In the genomic region with DNA sequence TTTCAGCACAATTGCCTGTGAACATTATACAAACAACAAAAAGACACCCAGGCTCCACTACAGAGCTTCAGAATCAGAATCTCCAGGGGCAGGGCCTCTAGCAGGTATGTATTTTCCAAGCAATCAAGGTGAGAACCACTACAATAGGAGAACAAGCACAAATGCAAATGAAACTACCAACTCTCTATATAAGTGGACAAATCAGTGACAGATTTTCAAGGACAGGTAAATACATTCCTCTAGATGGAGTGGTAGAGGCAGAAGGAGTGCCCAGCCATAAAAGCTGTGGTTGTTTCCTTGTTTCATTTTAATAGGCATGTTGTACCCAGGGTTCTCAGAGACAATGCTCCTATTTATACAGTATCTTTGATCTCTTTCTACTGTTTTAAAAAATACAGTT, we compare ENCODE assay signal across 10 cellular contexts. TPM values are rescaled to one million over a fixed set of nuclear protein-coding genes. Genes with fewer than 3 reads are reported as not detected.
DNase-seq lines count a peak whose midpoint lies in the region; ATAC-seq and TF ChIP-seq lines count a peak whose summit lies in the region.
"Had no signal": no experiment of that assay in that cellular context is flagged by ENCODE, and none has a peak within 500 bp of the region (broad histone marks: within the 10 kb centered on the region; RNA-seq: fewer than 3 reads in every experiment).

No MANE protein-coding gene starts in this region.

- CTCF ChIA-PET in CD4-positive, alpha-beta memory T cell (lab: Charles Lee; ENCODE audit: partially characterized antibody): interaction anchor here (2.0 kb wide), 1 partner anchor 11 kb away, joined by 5 read pairs; no protein-coding TSS in a partner anchor

- no peak overlapping the region for H3K4me3 Mint-ChIP-seq in CD4-positive, alpha-beta memory T cell
- H3K4me3 Mint-ChIP-seq: activated naive CD4-positive, alpha-beta T cell treated with anti-CD3 and anti-CD28 coated beads for 36 hours had no signal

- peak in 2 of 7 experiments; percentile 7 to 16 for TF ChIP-seq CTCF in stomach (IDR thresholded peaks at IDR 0.05)

- no peaks in the 10 kb centered on the region for H3K9me3 Mint-ChIP-seq in CD4-positive, alpha-beta memory T cell
- H3K9me3 Mint-ChIP-seq: activated naive CD4-positive, alpha-beta T cell treated with anti-CD3 and anti-CD28 coated beads for 36 hours had no signal

- no peak for ATAC-seq in HG03025 (IDR thresholded peaks at IDR 0.05; ENCODE audit: low FRiP score, unreplicated experiment)

- no peak for TF ChIP-seq EP300 in stomach (IDR thresholded peaks at IDR 0.05)

- peaks cover 26 to 44% of the 10 kb centered on the region in 2 donors for H3K36me3 Mint-ChIP-seq in CD4-positive, alpha-beta memory T cell

- no peaks in the 10 kb centered on the region for H3K4me1 ChIP-seq in esophagus (ENCODE audit: control insufficient read depth in 2 of 2, insufficient read depth in 2 of 2, low read length in 1 of 2)
- H3K4me1 ChIP-seq in stomach: peaks cover 8 to 39% (median 25%) of the 10 kb centered on the region in 4 donors
- no peaks in the 10 kb centered on the region for H3K4me1 ChIP-seq in CD4-positive, alpha-beta memory T cell (ENCODE audit: insufficient read depth, low read length)

- H3K27ac Mint-ChIP-seq in CD4-positive, alpha-beta memory T cell: peak overlapping the region in 1 of 7 donors; percentile 18
- H3K27ac Mint-ChIP-seq: activated naive CD4-positive, alpha-beta T cell treated with anti-CD3 and anti-CD28 coated beads for 36 hours had no signal

- intact Hi-C loops in stomach (cut with DNase I; ENCODE audit: low total_unique reads): no loop called here
- intact Hi-C loops in CD4-positive, alpha-beta memory T cell (cut with micrococcal nuclease): no loop called here

- H3K27me3 ChIP-seq in esophagus (ENCODE audit: control insufficient read depth in 1 of 2, insufficient read depth in 2 of 2, low read length in 2 of 2) (no peaks in the 10 kb centered on the region), stomach (no peaks in the 10 kb centered on the region)
- H3K27me3 ChIP-seq in CD4-positive, alpha-beta memory T cell (ENCODE audit: insufficient read depth, low read length): no peaks in the 10 kb centered on the region

- DNase-seq in DMS53 (lab: John Stamatoyannopoulos, UW) (peak; percentile 53), DMS53 treated with DMSO at 0.1 percent for 48 hours (lab: John Stamatoyannopoulos, UW; ENCODE audit: unreplicated experiment) (no peak), OCI-M1 (lab: John Stamatoyannopoulos, UW) (peak; percentile 19), stomach (no peak)
- no peak for DNase-seq in CD4-positive, alpha-beta memory T cell
- DNase-seq in stimulated activated CD4-positive, alpha-beta T cell treated with anti-CD3 and anti-CD28 coated beads, Interleukin-1b, Interleukin-23, amount 100 ng/mL, for 48 hours: no peak
- DNase-seq: activated CD4-positive, CD25-positive, alpha-beta regulatory T cell treated with anti-CD3 and anti-CD28 coated beads, Interleukin-2, amount 50 U/mL, for 72 hours; activated naive CD4-positive, alpha-beta T cell treated with anti-CD3 and anti-CD28 coated beads for 36 hours had no signal

- H3K4me1 Mint-ChIP-seq in CD4-positive, alpha-beta memory T cell: peaks cover 0 to 8% (median 5%) of the 10 kb centered on the region in 4 donors

- peak overlapping the region; percentile 33 to 72 for H3K27ac ChIP-seq in esophagus (ENCODE audit: low read depth in 2 of 2, low read length in 1 of 2)
- peak overlapping the region; percentile 29 to 76 (median 47) for H3K27ac ChIP-seq in stomach
- H3K27ac ChIP-seq in CD4-positive, alpha-beta memory T cell (ENCODE audit: low read depth, low read length): no peak overlapping the region

- peaks cover 0 to 2% of the 10 kb centered on the region in 2 donors for H3K36me3 ChIP-seq in esophagus (ENCODE audit: control insufficient read depth in 2 of 2, insufficient read depth in 2 of 2, low read length in 1 of 2)
- H3K36me3 ChIP-seq in stomach: peaks cover 31 to 72% (median 67%) of the 10 kb centered on the region in 4 donors
- H3K36me3 ChIP-seq in CD4-positive, alpha-beta memory T cell (ENCODE audit: insufficient read depth, low read length): peaks cover 22% of the 10 kb centered on the region

- POLR2A ChIA-PET in CD4-positive, alpha-beta memory T cell (lab: Charles Lee; ENCODE audit: partially characterized antibody): no interaction called here

- no peaks in the 10 kb centered on the region for H3K9me3 ChIP-seq in esophagus (ENCODE audit: control insufficient read depth in 2 of 2, insufficient read depth in 1 of 2, low read depth in 1 of 2, low read length in 1 of 2)
- H3K9me3 ChIP-seq in stomach: no peaks in the 10 kb centered on the region
- H3K9me3 ChIP-seq in CD4-positive, alpha-beta memory T cell (ENCODE audit: control insufficient read depth in 1 of 2, low read length in 2 of 2): no peaks in the 10 kb centered on the region

- TF ChIP-seq POLR2A in stomach (IDR thresholded peaks at IDR 0.05): no peak

- H3K27me3 Mint-ChIP-seq in CD4-positive, alpha-beta memory T cell: no peaks in the 10 kb centered on the region

- H3K4me3 ChIP-seq in esophagus (ENCODE audit: low read depth in 1 of 2, low read length in 2 of 2): no peak overlapping the region
- no peak overlapping the region for H3K4me3 ChIP-seq in stomach
- no peak overlapping the region for H3K4me3 ChIP-seq in CD4-positive, alpha-beta memory T cell (ENCODE audit: low read length in 2 of 2)

RNA-seq across cellular contexts. Expression of a gene that starts 20.1 kb away (rescaled TPM):
- polyA plus RNA-seq in esophagus (1 to 10 TPM in 1 of 2 donors, under 1 TPM in 1; 0.54 to 1.4 TPM), stomach (under 1 TPM in 2 of 3 donors, not detected in 1; 0.68 to 0.83 TPM)
- 10 to 100 TPM in 2 of 5 donors, 1 to 10 TPM in 2, not detected in 1; 5.1 to 17.1 (median 11.1) TPM for total RNA-seq in stomach
- total RNA-seq in CD4-positive, alpha-beta memory T cell: 1 to 10 TPM; 7.6 to 8.3 TPM
- polyA plus RNA-seq in CD4-positive, alpha-beta memory T cell: under 1 TPM in 1 of 2 donors, not detected in 1; 0.25 TPM

RNA-seq across cellular contexts. Expression of a gene that starts 42.4 kb away (rescaled TPM):
- polyA plus RNA-seq in esophagus: 10 to 100 TPM; 48.6 to 53.0 TPM
- 100 to 1,000 TPM; 102 to 346 (median 104) TPM for total RNA-seq in stomach
- polyA plus RNA-seq in stomach: 10 to 100 TPM; 40.1 to 48.6 (median 45.1) TPM
- 100 to 1,000 TPM; 175 to 187 TPM for total RNA-seq in CD4-positive, alpha-beta memory T cell
- polyA plus RNA-seq in CD4-positive, alpha-beta memory T cell: 100 to 1,000 TPM in 1 of 2 donors, 10 to 100 TPM in 1; 88.8 to 147 TPM

RNA-seq across cellular contexts. Expression of a gene that starts 44.0 kb away (rescaled TPM):
- polyA plus RNA-seq in esophagus: 10 to 100 TPM; 11.3 to 25.1 TPM
- 10 to 100 TPM in 3 of 5 donors, 1 to 10 TPM in 1, not detected in 1; 7.1 to 35.6 (median 21.5) TPM for total RNA-seq in stomach
- polyA plus RNA-seq in stomach: 10 to 100 TPM; 10.1 to 14.7 (median 14.2) TPM
- 10 to 100 TPM; 26.1 to 26.7 TPM for total RNA-seq in CD4-positive, alpha-beta memory T cell
- 10 to 100 TPM; 36.1 to 42.5 TPM for polyA plus RNA-seq in CD4-positive, alpha-beta memory T cell

Comparison
In these comparisons a context has a peak if more than half of its experiments do, and no peak if none do; other contexts are left out.
1. DNase-seq: peak in DMS53 (single experiment) and OCI-M1 (single experiment); none in DMS53 treated with DMSO at 0.1 percent for 48 hours (single experiment), stomach (single experiment), CD4-positive, alpha-beta memory T cell (0 of 5) and stimulated activated CD4-positive, alpha-beta T cell treated with anti-CD3 and anti-CD28 coated beads, Interleukin-1b, Interleukin-23, amount 100 ng/mL, for 48 hours (single experiment).